ENCODE assay signal across 21 cellular contexts in genomic region chr1:202238914-202239313, GRCh38. TPM values are rescaled to one million over a fixed set of nuclear protein-coding genes. Genes with fewer than 3 reads are reported as not detected.
DNase-seq lines count a peak whose midpoint lies in the region; ATAC-seq and TF ChIP-seq lines count a peak whose summit lies in the region.
"Had no signal": no experiment of that assay in that cellular context is flagged by ENCODE, and none has a peak within 500 bp of the region (broad histone marks: within the 10 kb centered on the region; RNA-seq: fewer than 3 reads in every experiment).

No MANE protein-coding gene starts in this region.

- no peaks in the 10 kb centered on the region for H3K9me3 ChIP-seq in BLaER1
- no peaks in the 10 kb centered on the region for H3K9me3 ChIP-seq in HEK293 (ENCODE audit: control insufficient read depth, insufficient read depth, low read depth, low read length)
- H3K9me3 ChIP-seq in sigmoid colon, result no peaks in the 10 kb centered on the region
- H3K9me3 ChIP-seq: A549, SJCRH30 had no signal

- TF ChIP-seq CTCF in HEK293 (tag by site-specific recombination; IDR thresholded peaks at IDR 0.05) (no peak), sigmoid colon (IDR thresholded peaks at IDR 0.05) (no peak)

- POLR2A ChIA-PET in HEK293 (lab: Yijun Ruan, JAX), result interaction anchor here (0.7 kb wide), 1 partner anchor 44 kb away, joined by 7 read pairs; no protein-coding TSS in a partner anchor

- peaks cover 7% of the 10 kb centered on the region; the same call in 1 of the 2 replicates for H3K36me3 ChIP-seq in BLaER1
- H3K36me3 ChIP-seq in HEK293 (ENCODE audit: control insufficient read depth in 2 of 2, insufficient read depth in 1 of 2, low read length in 2 of 2), result no peaks in the 10 kb centered on the region
- H3K36me3 ChIP-seq in sigmoid colon, result no peaks in the 10 kb centered on the region
- H3K36me3 ChIP-seq: SJCRH30 had no signal

- CTCF ChIA-PET in HEK293 (lab: Yijun Ruan, JAX), result interaction anchor here (0.6 kb wide), 4 partner anchors 17 to 338 kb away, joined by 3 to 5 read pairs (median 4); no protein-coding TSS in a partner anchor

- TF ChIP-seq EP300 in sigmoid colon (IDR thresholded peaks at IDR 0.05), result no peak

- intact Hi-C loops in sigmoid colon (cut with DNase I), result no loop called here

- H3K4me3 ChIP-seq in BLaER1 (no peak overlapping the region), HEK293 (ENCODE audit: low read depth, low read length) (no peak overlapping the region), sigmoid colon (no peak overlapping the region)
- H3K4me3 ChIP-seq: A549, GM23248, PC-9, SJCRH30 had no signal

- ATAC-seq in GM21367 (IDR thresholded peaks at IDR 0.05; ENCODE audit: unreplicated experiment), result no peak
- ATAC-seq: A549; CD8-positive, alpha-beta T cell had no signal

- no peak overlapping the region for H3K4me2 ChIP-seq in BLaER1
- H3K4me2 ChIP-seq: A549, PC-9 had no signal

- WGBS in sigmoid colon, 2 donors, result 95% methylated on average over 22 of the region's 22 CpGs

- peaks cover 98% of the 10 kb centered on the region for H3K4me1 ChIP-seq in BLaER1
- H3K4me1 ChIP-seq in HEK293 (ENCODE audit: control insufficient read depth, insufficient read depth, low read length), result peaks cover 5% of the 10 kb centered on the region; the same call in 1 of the 2 replicates
- H3K4me1 ChIP-seq in sigmoid colon, result peaks cover 0 to 10% (median 3%) of the 10 kb centered on the region in 4 donors

- H3K9ac ChIP-seq in BLaER1, result no peak overlapping the region
- H3K9ac ChIP-seq: GM23248 had no signal

- H4K20me1 ChIP-seq in BLaER1, result no peaks in the 10 kb centered on the region

- no peak for TF ChIP-seq POLR2A in sigmoid colon (IDR thresholded peaks at IDR 0.05)

- peak overlapping the region; percentile 99; the same call in 1 of the 2 replicates for H3K27ac ChIP-seq in BLaER1
- no peak overlapping the region for H3K27ac ChIP-seq in HEK293 (ENCODE audit: extremely low read depth, low read depth, low read length)
- no peak overlapping the region for H3K27ac ChIP-seq in sigmoid colon
- H3K27ac ChIP-seq: GM23248, PC-9, RWPE1, SJCRH30 had no signal

- H3K27me3 ChIP-seq in BLaER1, result no peaks in the 10 kb centered on the region
- H3K27me3 ChIP-seq in sigmoid colon, result peaks cover 0 to 27% (median 9%) of the 10 kb centered on the region in 3 donors

- peak; percentile 52 for DNase-seq in islet precursor cell
- DNase-seq in sigmoid colon, result peak; percentile 61
- no peak for DNase-seq in activated CD4-positive, alpha-beta T cell treated with anti-CD3 and anti-CD28 coated beads, Interleukin-2, amount 50 U/mL, for 48 hours
- no peak for DNase-seq in activated CD4-positive, CD25-positive, alpha-beta regulatory T cell treated with anti-CD3 and anti-CD28 coated beads, Interleukin-2, amount 50 U/mL, for 72 hours
- DNase-seq: Calu3; CD8-positive, alpha-beta T cell; EL; GM23248; KG1; NCI-H1105 treated with DMSO at 0.1 percent for 48 hours; NCI-H187; NCI-H2227 treated with DMSO at 0.1 percent for 48 hours; NCI-H524 treated with DMSO at 0.1 percent for 48 hours; PC-9; SJCRH30 had no signal

TF ChIP-seq in HEK293, 187 proteins besides CTCF, POLR2A, EP300 and RAD21:
- TF ChIP-seq ZNF792 (tag by site-specific recombination; IDR thresholded peaks at IDR 0.05) (no peak), YY1 (tag by site-specific recombination; IDR thresholded peaks at IDR 0.05) (peak; percentile 11; the same call in 1 of the 2 replicates), REST (tag by site-specific recombination; IDR thresholded peaks at IDR 0.05) (no peak)

RNA-seq across cellular contexts. Expression of gene LGR6, which starts 45.3 kb away (rescaled TPM):
- under 1 TPM in 2 of 4 donors, not detected in 2; 0.14 to 0.28 TPM for total RNA-seq in sigmoid colon
- 1 to 10 TPM in 1 of 3 donors, not detected in 2; 1.0 TPM for polyA plus RNA-seq in sigmoid colon
- total RNA-seq: Calu3, GM23248, SJCRH30 had no signal
- polyA plus RNA-seq: BJ, GM23248 had no signal

Comparison
In these comparisons a context has a peak if more than half of its experiments do, and no peak if none do; other contexts are left out.
1. DNase-seq: peak in islet precursor cell (single experiment) and sigmoid colon (single experiment); none in activated CD4-positive, alpha-beta T cell treated with anti-CD3 and anti-CD28 coated beads, Interleukin-2, amount 50 U/mL, for 48 hours (0 of 2) and activated CD4-positive, CD25-positive, alpha-beta regulatory T cell treated with anti-CD3 and anti-CD28 coated beads, Interleukin-2, amount 50 U/mL, for 72 hours (single experiment).